In genomic region chr4:85603437-85604336, GRCh38 we compare ENCODE assay signal across 9 cellular contexts.
A peak's percentile ranks its signal among the peaks of the same experiment; 100 is the strongest.
DNase-seq lines count a peak whose midpoint lies in the region; ATAC-seq and TF ChIP-seq lines count a peak whose summit lies in the region.
"Had no signal": no experiment of that assay in that cellular context is flagged by ENCODE, and none has a peak within 500 bp of the region (broad histone marks: within the 10 kb centered on the region; RNA-seq: fewer than 3 reads in every experiment).

No MANE protein-coding gene starts in this region.

- no peak overlapping the region for H2BK15ac ChIP-seq in mesenchymal stem cell (ENCODE audit: low read depth, poor library complexity, severe bottlenecking)

- no peaks in the 10 kb centered on the region for H3K4me1 ChIP-seq in mesenchymal stem cell (ENCODE audit: control insufficient read depth, insufficient read depth, low read depth, low read length)

- H3K36me3 ChIP-seq in mesenchymal stem cell (ENCODE audit: control insufficient read depth in 1 of 2, insufficient read depth in 2 of 2, low read depth in 1 of 2, low read length in 2 of 2) = peaks cover 0 to 4% of the 10 kb centered on the region in 2 experiments

- no peak overlapping the region for H3K14ac ChIP-seq in mesenchymal stem cell (ENCODE audit: low read length in 2 of 2)

- no peaks in the 10 kb centered on the region for H3K27me3 Mint-ChIP-seq in activated naive CD8-positive, alpha-beta T cell treated with anti-CD3 and anti-CD28 coated beads, Interleukin-2, amount 50 U/mL, for 24 hours

- DNase-seq in mesenchymal stem cell (peak; percentile 35), NOMO-1 treated with dmso at 0.1 percent for 144 hours (lab: John Stamatoyannopoulos, UW; ENCODE audit: unreplicated experiment) (no peak)
- no peak for DNase-seq in activated naive CD8-positive, alpha-beta T cell treated with anti-CD3 and anti-CD28 coated beads, Interleukin-2, amount 50 U/mL, for 24 hours
- DNase-seq in stimulated activated CD4-positive, alpha-beta T cell treated with anti-CD3 and anti-CD28 coated beads, Interleukin-4, amount 100 ng/mL, for 24 hours = no peak

- WGBS in mesenchymal stem cell = 85% methylated on average over 2 of the region's 3 CpGs

- H3K4ac ChIP-seq in mesenchymal stem cell (ENCODE audit: low read depth in 1 of 2, low read length in 2 of 2) = no peak overlapping the region

- no peaks in the 10 kb centered on the region for H3K9me3 Mint-ChIP-seq in activated naive CD8-positive, alpha-beta T cell treated with anti-CD3 and anti-CD28 coated beads, Interleukin-2, amount 50 U/mL, for 24 hours

- H2BK5ac ChIP-seq in mesenchymal stem cell (ENCODE audit: low read depth, low read length, poor library complexity, severe bottlenecking) = no peak overlapping the region

- H2BK120ac ChIP-seq in mesenchymal stem cell (ENCODE audit: low read depth, low read length) = no peak overlapping the region

- no peaks in the 10 kb centered on the region for H3K36me3 Mint-ChIP-seq in activated naive CD8-positive, alpha-beta T cell treated with anti-CD3 and anti-CD28 coated beads, Interleukin-2, amount 50 U/mL, for 24 hours (ENCODE audit: low read depth)

- H2AFZ ChIP-seq in mesenchymal stem cell (ENCODE audit: low read depth, low read length) = no peak overlapping the region

- no peak overlapping the region for H2AK5ac ChIP-seq in mesenchymal stem cell (ENCODE audit: low read length, severe bottlenecking)

- no peak overlapping the region for H4K8ac ChIP-seq in mesenchymal stem cell (ENCODE audit: low read length)

- no peak overlapping the region for H3K4me2 ChIP-seq in mesenchymal stem cell (ENCODE audit: low read length, poor library complexity, severe bottlenecking)
- H3K4me2 ChIP-seq: smooth muscle cell had no signal

- H3K27me3 ChIP-seq in mesenchymal stem cell (ENCODE audit: control insufficient read depth in 1 of 2, insufficient read depth in 1 of 2, low read length in 2 of 2) = no peaks in the 10 kb centered on the region

- no peak overlapping the region for H3K4me3 Mint-ChIP-seq in activated naive CD8-positive, alpha-beta T cell treated with anti-CD3 and anti-CD28 coated beads, Interleukin-2, amount 50 U/mL, for 24 hours

- no peak overlapping the region for H3K27ac ChIP-seq in mesenchymal stem cell (ENCODE audit: low read length, poor library complexity, severe bottlenecking)

- no peak overlapping the region for H4K91ac ChIP-seq in mesenchymal stem cell (ENCODE audit: low read length)

- no peak overlapping the region for H3K9ac ChIP-seq in mesenchymal stem cell (ENCODE audit: low read length)

- H3K79me1 ChIP-seq in mesenchymal stem cell (replicated peaks; ENCODE audit: low read length, poor library complexity, severe bottlenecking) = no peaks in the 10 kb centered on the region

- peaks cover 4% of the 10 kb centered on the region for H3K4me1 Mint-ChIP-seq in activated naive CD8-positive, alpha-beta T cell treated with anti-CD3 and anti-CD28 coated beads, Interleukin-2, amount 50 U/mL, for 24 hours

- H3K18ac ChIP-seq in mesenchymal stem cell (ENCODE audit: low read depth in 1 of 2, low read length in 2 of 2) = no peak overlapping the region

- no peak overlapping the region for H3K27ac Mint-ChIP-seq in activated naive CD8-positive, alpha-beta T cell treated with anti-CD3 and anti-CD28 coated beads, Interleukin-2, amount 50 U/mL, for 24 hours

- peak; percentile 34 for ATAC-seq in GM18520 (IDR thresholded peaks at IDR 0.05; ENCODE audit: unreplicated experiment)
- ATAC-seq in HG02938 (IDR thresholded peaks at IDR 0.05; ENCODE audit: unreplicated experiment) = peak; percentile 64
- ATAC-seq in SK-N-SH treated with all-trans-retinoic acid at 6 μM for 48 hours = peak; percentile 57; the same call in 2 of the 3 replicates
- no peak for ATAC-seq in activated naive CD8-positive, alpha-beta T cell treated with anti-CD3 and anti-CD28 coated beads, Interleukin-2, amount 50 U/mL, for 24 hours
- ATAC-seq in GM21737 (IDR thresholded peaks at IDR 0.05; ENCODE audit: unreplicated experiment) = no peak

- no peak overlapping the region for H3K23ac ChIP-seq in mesenchymal stem cell (ENCODE audit: low read length in 2 of 2)

- no peak overlapping the region for H3K4me3 ChIP-seq in mesenchymal stem cell (ENCODE audit: insufficient read depth in 1 of 2, low read depth in 1 of 2, low read length in 2 of 2)
- H3K4me3 ChIP-seq: smooth muscle cell had no signal

- H3K9me3 ChIP-seq in mesenchymal stem cell (ENCODE audit: control insufficient read depth, low read length) = no peaks in the 10 kb centered on the region

- no peak overlapping the region for H2BK12ac ChIP-seq in mesenchymal stem cell (ENCODE audit: low read length in 2 of 2)

TF ChIP-seq in SK-N-SH treated with all-trans-retinoic acid at 6 μM for 48 hours, 23 proteins besides CTCF, POLR2A, EP300 and RAD21:
- TF ChIP-seq SNAI2 (CRISPR knock-in tag; IDR thresholded peaks at IDR 0.05) (no peak), TCF4 (CRISPR knock-in tag; IDR thresholded peaks at IDR 0.05; ENCODE audit: borderline replicate concordance) (peak; percentile 56), ZFP3 (CRISPR knock-in tag; IDR thresholded peaks at IDR 0.05) (no peak), ZNF70 (CRISPR knock-in tag; IDR thresholded peaks at IDR 0.05) (peak; percentile 35; the same call in 1 of the 2 replicates), RARB (CRISPR knock-in tag; IDR thresholded peaks at IDR 0.05) (no peak), PATZ1 (CRISPR knock-in tag; IDR thresholded peaks at IDR 0.05; ENCODE audit: borderline replicate concordance) (no peak), ESRRG (CRISPR knock-in tag; IDR thresholded peaks at IDR 0.05) (no peak), ISL1 (CRISPR knock-in tag; IDR thresholded peaks at IDR 0.05) (peak; percentile 76), ARNTL (CRISPR knock-in tag; IDR thresholded peaks at IDR 0.05; ENCODE audit: borderline replicate concordance, low read depth) (peak; percentile 23; the same call in 1 of the 2 replicates)

Comparison
In these comparisons a context has a peak if more than half of its experiments do, and no peak if none do; other contexts are left out.
1. ATAC-seq: peak in GM18520 (single experiment), HG02938 (single experiment) and SK-N-SH treated with all-trans-retinoic acid at 6 μM for 48 hours (single experiment); none in activated naive CD8-positive, alpha-beta T cell treated with anti-CD3 and anti-CD28 coated beads, Interleukin-2, amount 50 U/mL, for 24 hours (single experiment) and GM21737 (single experiment).